In the genomic region with DNA sequence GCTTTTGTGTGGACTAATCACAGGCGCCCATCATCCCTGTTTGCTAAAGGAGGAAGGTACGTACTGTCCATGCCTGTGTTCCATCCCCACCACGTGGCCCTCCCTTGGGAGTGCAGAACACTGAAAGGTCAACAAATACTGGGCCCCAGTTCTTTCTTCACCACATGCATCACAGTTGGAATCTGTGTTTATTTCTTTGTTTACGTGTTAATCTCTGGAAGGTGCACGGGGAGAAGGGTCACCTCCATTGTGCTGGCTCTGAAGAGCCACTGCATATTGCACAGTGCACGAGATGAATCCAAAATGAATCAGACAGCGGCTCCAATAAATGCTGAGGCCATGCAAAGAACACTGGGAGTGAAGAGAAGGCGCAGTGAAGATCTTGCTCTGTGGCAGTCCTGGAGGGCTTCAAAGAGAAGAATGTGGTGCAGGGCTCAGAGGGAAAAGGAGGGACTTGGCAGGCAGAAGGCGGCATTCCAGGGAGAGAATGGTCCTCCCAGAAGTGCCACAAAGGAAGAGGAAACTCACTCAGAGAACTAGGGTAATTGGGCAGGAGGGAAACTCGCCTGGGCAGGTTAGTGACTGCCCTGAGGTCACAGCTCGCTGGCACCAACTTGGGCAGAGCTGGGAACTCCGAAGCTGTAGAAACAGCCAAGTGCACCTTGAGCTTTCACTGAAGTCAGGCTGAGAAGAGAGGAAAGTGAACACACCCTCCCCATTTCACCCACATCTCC, we compare ENCODE assay signal across 1 cellular context.
A peak's percentile ranks its signal among the peaks of the same experiment; 100 is the strongest.
TF ChIP-seq lines count a peak whose summit lies in the region.

No MANE protein-coding gene starts in this region.

TF ChIP-seq in HepG2, 621 proteins besides CTCF, POLR2A, EP300 and RAD21 (continued from another document and continues in another):
- TF ChIP-seq, protein P1, sequence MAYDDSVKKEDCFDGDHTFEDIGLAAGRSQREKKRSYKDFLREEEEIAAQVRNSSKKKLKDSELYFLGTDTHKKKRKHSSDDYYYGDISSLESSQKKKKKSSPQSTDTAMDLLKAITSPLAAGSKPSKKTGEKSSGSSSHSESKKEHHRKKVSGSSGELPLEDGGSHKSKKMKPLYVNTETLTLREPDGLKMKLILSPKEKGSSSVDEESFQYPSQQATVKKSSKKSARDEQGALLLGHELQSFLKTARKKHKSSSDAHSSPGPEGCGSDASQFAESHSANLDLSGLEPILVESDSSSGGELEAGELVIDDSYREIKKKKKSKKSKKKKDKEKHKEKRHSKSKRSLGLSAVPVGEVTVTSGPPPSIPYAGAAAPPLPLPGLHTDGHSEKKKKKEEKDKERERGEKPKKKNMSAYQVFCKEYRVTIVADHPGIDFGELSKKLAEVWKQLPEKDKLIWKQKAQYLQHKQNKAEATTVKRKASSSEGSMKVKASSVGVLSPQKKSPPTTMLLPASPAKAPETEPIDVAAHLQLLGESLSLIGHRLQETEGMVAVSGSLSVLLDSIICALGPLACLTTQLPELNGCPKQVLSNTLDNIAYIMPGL (CRISPR knock-in tag; IDR thresholded peaks at IDR 0.05; ENCODE audit: borderline replicate concordance in 1 of 2, low read depth in 1 of 2), result peak in 1 of 2 experiments; percentile 26; a peak in 1 of 4 replicates
- TF ChIP-seq FOXJ3 (CRISPR knock-in tag; IDR thresholded peaks at IDR 0.05; ENCODE audit: borderline replicate concordance) (peak; percentile 64; the same call in 1 of the 2 replicates), YEATS4 (CRISPR knock-in tag; IDR thresholded peaks at IDR 0.05; ENCODE audit: borderline replicate concordance) (0 out of 2 replicates have a peak, but pooled peaks have one; percentile 33), ZNF232 (CRISPR knock-in tag; IDR thresholded peaks at IDR 0.05; ENCODE audit: borderline replicate concordance) (peak; percentile 82; the same call in 1 of the 2 replicates), NKX3-1 (CRISPR knock-in tag; IDR thresholded peaks at IDR 0.05) (0 out of 2 replicates have a peak, but pooled peaks have one; percentile 50), HDAC2 (CRISPR knock-in tag; IDR thresholded peaks at IDR 0.05) (peak; percentile 68; the same call in 1 of the 2 replicates), ZNF766 (CRISPR knock-in tag; IDR thresholded peaks at IDR 0.05; ENCODE audit: borderline replicate concordance) (no peak), HDAC1 (CRISPR knock-in tag; IDR thresholded peaks at IDR 0.05) (peak; percentile 81), CBX1 (IDR thresholded peaks at IDR 0.05; ENCODE audit: low read depth) (no peak), ZNF75D (CRISPR knock-in tag; IDR thresholded peaks at IDR 0.05; ENCODE audit: borderline replicate concordance) (no peak), GZF1 (CRISPR knock-in tag; IDR thresholded peaks at IDR 0.05) (0 out of 2 replicates have a peak, but pooled peaks have one; percentile 72), NCOA2 (CRISPR knock-in tag; IDR thresholded peaks at IDR 0.05) (peak; percentile 66; the same call in 1 of the 2 replicates), BRF2 (CRISPR knock-in tag; IDR thresholded peaks at IDR 0.05) (no peak), ARNTL (CRISPR knock-in tag; IDR thresholded peaks at IDR 0.05) (peak; percentile 37; the same call in 1 of the 2 replicates), ZNF547 (CRISPR knock-in tag; IDR thresholded peaks at IDR 0.05) (no peak), HOXA3 (CRISPR knock-in tag; IDR thresholded peaks at IDR 0.05) (peak; percentile 78), BRCA1 (CRISPR knock-in tag; IDR thresholded peaks at IDR 0.05) (0 out of 2 replicates have a peak, but pooled peaks have one; percentile 65), ZNF709 (CRISPR knock-in tag; IDR thresholded peaks at IDR 0.05) (0 out of 2 replicates have a peak, but pooled peaks have one; percentile 57), JUN (CRISPR knock-in tag; IDR thresholded peaks at IDR 0.05) (no peak), ZNF687 (CRISPR knock-in tag; IDR thresholded peaks at IDR 0.05) (peak; percentile 52), DMAP1 (CRISPR knock-in tag; IDR thresholded peaks at IDR 0.05) (peak; percentile 65; the same call in 1 of the 2 replicates), YEATS2 (CRISPR knock-in tag; IDR thresholded peaks at IDR 0.05; ENCODE audit: borderline replicate concordance) (0 out of 2 replicates have a peak, but pooled peaks have one; percentile 40), ZBTB25 (CRISPR knock-in tag; IDR thresholded peaks at IDR 0.05) (peak; percentile 77), SIN3A (IDR thresholded peaks at IDR 0.05; ENCODE audit: borderline replicate concordance, low read depth, low read length) (no peak)
- TF ChIP-seq, protein P2, sequence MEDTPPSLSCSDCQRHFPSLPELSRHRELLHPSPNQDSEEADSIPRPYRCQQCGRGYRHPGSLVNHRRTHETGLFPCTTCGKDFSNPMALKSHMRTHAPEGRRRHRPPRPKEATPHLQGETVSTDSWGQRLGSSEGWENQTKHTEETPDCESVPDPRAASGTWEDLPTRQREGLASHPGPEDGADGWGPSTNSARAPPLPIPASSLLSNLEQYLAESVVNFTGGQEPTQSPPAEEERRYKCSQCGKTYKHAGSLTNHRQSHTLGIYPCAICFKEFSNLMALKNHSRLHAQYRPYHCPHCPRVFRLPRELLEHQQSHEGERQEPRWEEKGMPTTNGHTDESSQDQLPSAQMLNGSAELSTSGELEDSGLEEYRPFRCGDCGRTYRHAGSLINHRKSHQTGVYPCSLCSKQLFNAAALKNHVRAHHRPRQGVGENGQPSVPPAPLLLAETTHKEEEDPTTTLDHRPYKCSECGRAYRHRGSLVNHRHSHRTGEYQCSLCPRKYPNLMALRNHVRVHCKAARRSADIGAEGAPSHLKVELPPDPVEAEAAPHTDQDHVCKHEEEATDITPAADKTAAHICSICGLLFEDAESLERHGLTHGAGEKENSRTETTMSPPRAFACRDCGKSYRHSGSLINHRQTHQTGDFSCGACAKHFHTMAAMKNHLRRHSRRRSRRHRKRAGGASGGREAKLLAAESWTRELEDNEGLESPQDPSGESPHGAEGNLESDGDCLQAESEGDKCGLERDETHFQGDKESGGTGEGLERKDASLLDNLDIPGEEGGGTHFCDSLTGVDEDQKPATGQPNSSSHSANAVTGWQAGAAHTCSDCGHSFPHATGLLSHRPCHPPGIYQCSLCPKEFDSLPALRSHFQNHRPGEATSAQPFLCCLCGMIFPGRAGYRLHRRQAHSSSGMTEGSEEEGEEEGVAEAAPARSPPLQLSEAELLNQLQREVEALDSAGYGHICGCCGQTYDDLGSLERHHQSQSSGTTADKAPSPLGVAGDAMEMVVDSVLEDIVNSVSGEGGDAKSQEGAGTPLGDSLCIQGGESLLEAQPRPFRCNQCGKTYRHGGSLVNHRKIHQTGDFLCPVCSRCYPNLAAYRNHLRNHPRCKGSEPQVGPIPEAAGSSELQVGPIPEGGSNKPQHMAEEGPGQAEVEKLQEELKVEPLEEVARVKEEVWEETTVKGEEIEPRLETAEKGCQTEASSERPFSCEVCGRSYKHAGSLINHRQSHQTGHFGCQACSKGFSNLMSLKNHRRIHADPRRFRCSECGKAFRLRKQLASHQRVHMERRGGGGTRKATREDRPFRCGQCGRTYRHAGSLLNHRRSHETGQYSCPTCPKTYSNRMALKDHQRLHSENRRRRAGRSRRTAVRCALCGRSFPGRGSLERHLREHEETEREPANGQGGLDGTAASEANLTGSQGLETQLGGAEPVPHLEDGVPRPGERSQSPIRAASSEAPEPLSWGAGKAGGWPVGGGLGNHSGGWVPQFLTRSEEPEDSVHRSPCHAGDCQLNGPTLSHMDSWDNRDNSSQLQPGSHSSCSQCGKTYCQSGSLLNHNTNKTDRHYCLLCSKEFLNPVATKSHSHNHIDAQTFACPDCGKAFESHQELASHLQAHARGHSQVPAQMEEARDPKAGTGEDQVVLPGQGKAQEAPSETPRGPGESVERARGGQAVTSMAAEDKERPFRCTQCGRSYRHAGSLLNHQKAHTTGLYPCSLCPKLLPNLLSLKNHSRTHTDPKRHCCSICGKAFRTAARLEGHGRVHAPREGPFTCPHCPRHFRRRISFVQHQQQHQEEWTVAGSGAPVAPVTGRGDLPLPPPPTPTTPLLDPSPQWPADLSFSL (CRISPR knock-in tag; IDR thresholded peaks at IDR 0.05), result 0 out of 2 replicates have a peak, but pooled peaks have one; percentile 21
- TF ChIP-seq, protein P3, sequence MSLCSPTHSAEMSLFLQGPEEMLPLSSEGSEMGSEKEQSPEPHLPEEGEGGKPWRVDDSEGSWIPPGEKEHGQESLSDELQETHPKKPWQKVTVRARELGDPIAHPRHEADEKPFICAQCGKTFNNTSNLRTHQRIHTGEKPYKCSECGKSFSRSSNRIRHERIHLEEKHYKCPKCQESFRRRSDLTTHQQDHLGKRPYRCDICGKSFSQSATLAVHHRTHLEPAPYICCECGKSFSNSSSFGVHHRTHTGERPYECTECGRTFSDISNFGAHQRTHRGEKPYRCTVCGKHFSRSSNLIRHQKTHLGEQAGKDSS (CRISPR knock-in tag; IDR thresholded peaks at IDR 0.05; ENCODE audit: borderline replicate concordance, low read depth), result peak; percentile 43; the same call in 1 of the 2 replicates
- TF ChIP-seq, protein P4, sequence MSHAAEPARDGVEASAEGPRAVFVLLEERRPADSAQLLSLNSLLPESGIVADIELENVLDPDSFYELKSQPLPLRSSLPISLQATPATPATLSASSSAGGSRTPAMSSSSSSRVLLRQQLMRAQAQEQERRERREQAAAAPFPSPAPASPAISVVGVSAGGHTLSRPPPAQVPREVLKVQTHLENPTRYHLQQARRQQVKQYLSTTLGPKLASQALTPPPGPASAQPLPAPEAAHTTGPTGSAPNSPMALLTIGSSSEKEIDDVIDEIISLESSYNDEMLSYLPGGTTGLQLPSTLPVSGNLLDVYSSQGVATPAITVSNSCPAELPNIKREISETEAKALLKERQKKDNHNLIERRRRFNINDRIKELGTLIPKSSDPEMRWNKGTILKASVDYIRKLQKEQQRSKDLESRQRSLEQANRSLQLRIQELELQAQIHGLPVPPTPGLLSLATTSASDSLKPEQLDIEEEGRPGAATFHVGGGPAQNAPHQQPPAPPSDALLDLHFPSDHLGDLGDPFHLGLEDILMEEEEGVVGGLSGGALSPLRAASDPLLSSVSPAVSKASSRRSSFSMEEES (CRISPR knock-in tag; IDR thresholded peaks at IDR 0.05), result peak; percentile 87
- TF ChIP-seq, protein P5, sequence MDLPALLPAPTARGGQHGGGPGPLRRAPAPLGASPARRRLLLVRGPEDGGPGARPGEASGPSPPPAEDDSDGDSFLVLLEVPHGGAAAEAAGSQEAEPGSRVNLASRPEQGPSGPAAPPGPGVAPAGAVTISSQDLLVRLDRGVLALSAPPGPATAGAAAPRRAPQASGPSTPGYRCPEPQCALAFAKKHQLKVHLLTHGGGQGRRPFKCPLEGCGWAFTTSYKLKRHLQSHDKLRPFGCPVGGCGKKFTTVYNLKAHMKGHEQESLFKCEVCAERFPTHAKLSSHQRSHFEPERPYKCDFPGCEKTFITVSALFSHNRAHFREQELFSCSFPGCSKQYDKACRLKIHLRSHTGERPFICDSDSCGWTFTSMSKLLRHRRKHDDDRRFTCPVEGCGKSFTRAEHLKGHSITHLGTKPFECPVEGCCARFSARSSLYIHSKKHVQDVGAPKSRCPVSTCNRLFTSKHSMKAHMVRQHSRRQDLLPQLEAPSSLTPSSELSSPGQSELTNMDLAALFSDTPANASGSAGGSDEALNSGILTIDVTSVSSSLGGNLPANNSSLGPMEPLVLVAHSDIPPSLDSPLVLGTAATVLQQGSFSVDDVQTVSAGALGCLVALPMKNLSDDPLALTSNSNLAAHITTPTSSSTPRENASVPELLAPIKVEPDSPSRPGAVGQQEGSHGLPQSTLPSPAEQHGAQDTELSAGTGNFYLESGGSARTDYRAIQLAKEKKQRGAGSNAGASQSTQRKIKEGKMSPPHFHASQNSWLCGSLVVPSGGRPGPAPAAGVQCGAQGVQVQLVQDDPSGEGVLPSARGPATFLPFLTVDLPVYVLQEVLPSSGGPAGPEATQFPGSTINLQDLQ (CRISPR knock-in tag; IDR thresholded peaks at IDR 0.05), result no peak
